8 cellular contexts compared by ENCODE assay signal in the genomic region with DNA sequence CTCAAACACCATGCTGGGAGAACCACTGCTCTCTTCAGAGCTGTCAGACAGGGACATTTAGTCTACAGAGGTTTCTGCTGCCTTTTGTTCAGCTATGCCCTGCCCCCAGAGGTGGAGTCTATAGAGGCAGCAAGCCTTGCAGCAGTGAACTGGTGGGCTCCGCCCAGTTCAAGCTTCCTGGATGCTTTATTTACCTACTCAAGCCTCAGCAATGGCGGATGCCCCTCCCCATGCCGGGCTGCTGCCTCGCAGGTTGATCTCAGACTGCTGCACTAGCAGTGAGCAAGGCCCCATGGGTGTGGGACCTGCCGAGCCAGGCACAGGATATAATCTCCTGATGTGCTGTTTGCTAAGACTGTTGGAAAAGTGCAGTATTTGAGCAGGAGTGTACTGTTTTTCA. TPM values are rescaled to one million over a fixed set of nuclear protein-coding genes. Genes with fewer than 3 reads are reported as not detected.
"Had no signal": no experiment of that assay in that cellular context is flagged by ENCODE, and none has a peak within 500 bp of the region (broad histone marks: within the 10 kb centered on the region; RNA-seq: fewer than 3 reads in every experiment).

No MANE protein-coding gene starts in this region.

RNA-seq across cellular contexts. Expression of a gene that starts 12.9 kb away (rescaled TPM):
- total RNA-seq: breast epithelium, chondrocyte, dermis microvascular lymphatic vessel endothelial cell, esophagus squamous epithelium, mesothelial cell of epicardium, sigmoid colon had no signal
- polyA plus RNA-seq: aorta, ovary had no signal
